In genomic region chr5:41883243-41883642, GRCh38 we compare ENCODE assay signal across 1 cellular context.
A peak's percentile ranks its signal among the peaks of the same experiment; 100 is the strongest.
TF ChIP-seq lines count a peak whose summit lies in the region.

No MANE protein-coding gene starts in this region.

TF ChIP-seq in K562, 482 proteins besides CTCF, POLR2A, EP300 and RAD21 (continued from another document and continues in another):
- TF ChIP-seq MGA (IDR thresholded peaks at IDR 0.05) (peak; percentile 68), CHD2 (IDR thresholded peaks at IDR 0.05; ENCODE audit: low read depth, low read length) (no peak), FOXA3 (CRISPR knock-in tag; conservative IDR thresholded peaks at IDR 0.05 in 1 of 2, IDR thresholded peaks at IDR 0.05 in 1 of 2) (no peak), RUNX1 (IDR thresholded peaks at IDR 0.05; ENCODE audit: low read depth) (no peak), CUX1 (CRISPR knock-in tag; IDR thresholded peaks at IDR 0.05) (no peak), ZNF277 (CRISPR knock-in tag; IDR thresholded peaks at IDR 0.05; ENCODE audit: borderline replicate concordance) (no peak), ZNF449 (CRISPR knock-in tag; IDR thresholded peaks at IDR 0.05) (no peak), HEY1 (CRISPR knock-in tag; IDR thresholded peaks at IDR 0.05; ENCODE audit: borderline replicate concordance) (no peak), MEF2D (tag; conservative IDR thresholded peaks at IDR 0.05; ENCODE audit: low read depth) (no peak), RCOR1 (IDR thresholded peaks at IDR 0.05; ENCODE audit: borderline replicate concordance in 1 of 2, low read depth in 2 of 2, low read length in 2 of 2) (peak in 1 of 2 experiments; percentile 71; a peak in 2 of 4 replicates), SOX6 (IDR thresholded peaks at IDR 0.05) (peak; percentile 99), PKNOX1 (IDR thresholded peaks at IDR 0.05) (no peak; the same call in 1 of the 2 replicates), DACH1 (IDR thresholded peaks at IDR 0.05; ENCODE audit: partially characterized antibody) (peak; percentile 55), ZNF165 (CRISPR knock-in tag; IDR thresholded peaks at IDR 0.05; ENCODE audit: borderline replicate concordance) (no peak), NR2C1 (IDR thresholded peaks at IDR 0.05) (no peak), NR2C1 (tag; IDR thresholded peaks at IDR 0.05) (0 out of 2 replicates have a peak, but pooled peaks have one; percentile 20), CREB3L1 (IDR thresholded peaks at IDR 0.05; ENCODE audit: borderline replicate concordance, low read depth) (no peak), SLC30A9 (CRISPR knock-in tag; IDR thresholded peaks at IDR 0.05) (no peak), ELK1 (CRISPR knock-in tag; IDR thresholded peaks at IDR 0.05) (no peak), CBFA2T2 (conservative IDR thresholded peaks at IDR 0.05) (peak; percentile 83), ZNF764 (CRISPR knock-in tag; IDR thresholded peaks at IDR 0.05; ENCODE audit: low read depth) (no peak), FOXP1 (CRISPR knock-in tag; IDR thresholded peaks at IDR 0.05) (no peak), DDX20 (tag; IDR thresholded peaks at IDR 0.05; ENCODE audit: low read depth) (no peak), ZNF696 (CRISPR knock-in tag; conservative IDR thresholded peaks at IDR 0.05) (no peak), ZFP1 (CRISPR knock-in tag; IDR thresholded peaks at IDR 0.05) (no peak), STAT5B (CRISPR knock-in tag; IDR thresholded peaks at IDR 0.05) (no peak), PPARD (CRISPR knock-in tag; IDR thresholded peaks at IDR 0.05) (no peak), ATF3 (IDR thresholded peaks at IDR 0.05) (peak; percentile 60; the same call in 1 of the 2 replicates), ATF3 (CRISPR knock-in tag; conservative IDR thresholded peaks at IDR 0.05) (no peak), CREB3 (tag; conservative IDR thresholded peaks at IDR 0.05; ENCODE audit: low read depth) (no peak), ZNF699 (CRISPR knock-in tag; IDR thresholded peaks at IDR 0.05; ENCODE audit: insufficient replicate concordance) (no peak), ZEB2 (IDR thresholded peaks at IDR 0.05) (no peak)
